Comparison of ENCODE assay signal across 8 cellular contexts in the genomic region with DNA sequence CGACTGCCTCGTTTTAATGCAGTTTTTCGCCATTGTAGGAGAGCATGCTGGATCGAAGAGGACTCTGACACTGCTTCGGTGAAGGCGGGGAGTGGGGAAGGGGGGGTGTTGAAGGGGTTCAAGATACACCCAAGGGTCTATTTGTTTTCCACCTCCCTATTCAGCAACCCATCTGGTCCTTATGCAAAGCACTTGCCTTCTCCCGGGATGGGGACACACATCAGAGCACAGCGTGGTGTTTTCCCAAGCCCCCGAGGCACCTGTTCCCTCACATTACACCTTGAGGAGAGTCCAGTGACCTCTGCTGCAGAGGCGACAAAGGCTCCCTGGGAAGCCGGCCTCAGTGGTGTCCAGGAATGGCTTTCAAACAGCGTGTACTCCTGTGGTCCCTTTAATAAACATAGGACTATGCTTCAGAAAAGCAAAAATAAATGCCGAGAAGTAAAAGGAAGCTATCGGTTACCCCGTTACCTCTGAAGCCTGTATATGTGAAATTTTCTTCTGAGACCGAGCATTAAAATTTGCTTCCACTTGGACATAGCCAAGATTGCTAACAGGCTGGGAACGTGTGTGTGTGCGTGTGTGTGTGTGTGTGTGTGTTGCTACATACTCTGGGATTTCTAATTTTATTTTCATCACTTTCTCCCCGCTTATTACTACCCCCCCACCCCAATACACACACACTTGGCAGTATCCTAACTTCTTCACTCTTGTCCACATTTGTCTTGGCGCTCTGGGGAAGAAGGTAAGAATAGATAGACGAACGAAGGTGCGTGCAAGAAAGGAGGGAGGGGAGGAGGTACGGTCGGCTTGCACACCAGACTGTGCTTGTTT. TPM values are rescaled to one million over a fixed set of nuclear protein-coding genes. Genes with fewer than 3 reads are reported as not detected.
DNase-seq lines count a peak whose midpoint lies in the region; ATAC-seq, FAIRE-seq and TF ChIP-seq lines count a peak whose summit lies in the region.

No MANE protein-coding gene starts in this region.

- no peaks in the 10 kb centered on the region for H3K36me3 ChIP-seq in GM12878 (ENCODE audit: control insufficient read depth in 2 of 2, insufficient read depth in 2 of 2, low read length in 1 of 2)

- FAIRE-seq in GM12878 (lab: Jason Lieb, UNC), result peak; percentile 81

- in situ Hi-C loops in GM12878 (cut with MboI), result no loop called here

- RAD21 ChIA-PET in GM12878 (lab: Charles Lee; ENCODE audit: unreplicated experiment), result interaction anchor here (0.8 kb wide), 1 partner anchor 155 kb away, joined by 3 read pairs; no protein-coding TSS in a partner anchor

- H3K9me3 Mint-ChIP-seq in stimulated activated naive CD8-positive, alpha-beta T cell treated with anti-CD3 and anti-CD28 coated beads, Interleukin-15, Interleukin-2, amounts not matched to agents 100 ng/mL and 50 ng/mL, for 24 hours, result no peaks in the 10 kb centered on the region

- peak; percentile 41 for DNase-seq in Kasumi-1 (lab: John Stamatoyannopoulos, UW)
- no peak for DNase-seq in GM12878 (ENCODE audit: low read depth, low spot score)
- peak; percentile 62 for DNase-seq in iris pigment epithelial cell (ENCODE audit: low read depth)
- no peak for DNase-seq in NCI-H226
- DNase-seq in A172 (ENCODE audit: low spot score), result no peak
- DNase-seq in NCI-H446 (lab: John Stamatoyannopoulos, UW), result no peak

- SMC1A ChIA-PET in GM12878 (lab: Charles Lee; ENCODE audit: uncharacterized antibody, unreplicated experiment), result interaction anchor here (0.6 to 1.0 kb wide), 4 partner anchors 22 to 194 kb away, joined by 3 read pairs; no protein-coding TSS in a partner anchor

- TF ChIP-seq POLR2A in GM12878 (IDR thresholded peaks at IDR 0.05; ENCODE audit: low read depth, low read length), result no peak

- TF ChIP-seq CTCF in GM12878 (IDR thresholded peaks at IDR 0.05 in 2 of 3, conservative IDR thresholded peaks at IDR 0.05 in 1 of 3; ENCODE audit: control insufficient read depth in 2 of 3, extremely low read depth in 1 of 3, insufficient read depth in 1 of 3, low read depth in 3 of 3, low read length in 3 of 3), result no peak

- peak; percentile 6; the same call in 2 of the 3 replicates for ATAC-seq in GM12878

- no peaks in the 10 kb centered on the region for H3K9me3 ChIP-seq in GM12878 (replicated peaks; ENCODE audit: control insufficient read depth, insufficient read depth, low read length)

- H3K79me2 ChIP-seq in GM12878 (ENCODE audit: control insufficient read depth, insufficient read depth, low read length), result no peaks in the 10 kb centered on the region

- intact Hi-C loops in GM12878 (cut with micrococcal nuclease; ENCODE audit: unreplicated experiment), result loop anchor here (5.0 kb wide), 2 partner anchors 92 to 312 kb away; partner anchors contain the start of gene BBX

- peak overlapping the region; percentile 82 for H3K4me2 ChIP-seq in GM12878 (ENCODE audit: control insufficient read depth, insufficient read depth)

- no peak for TF ChIP-seq RAD21 in GM12878 (IDR thresholded peaks at IDR 0.05; ENCODE audit: insufficient read depth, low read depth, low read length)

- BruUV-seq in GM12878 (replicated peaks; lab: Mats Ljungman, UMichigan), result no TSS peak

- H3K4me1 ChIP-seq in GM12878 (ENCODE audit: control insufficient read depth, insufficient read depth, low read length), result no peaks in the 10 kb centered on the region; the same call in 1 of the 2 replicates

- no peak overlapping the region for H3K9ac ChIP-seq in GM12878 (ENCODE audit: control insufficient read depth, insufficient read depth, low read length)

- H3K4me3 Mint-ChIP-seq in stimulated activated naive CD8-positive, alpha-beta T cell treated with anti-CD3 and anti-CD28 coated beads, Interleukin-15, Interleukin-2, amounts not matched to agents 100 ng/mL and 50 ng/mL, for 24 hours, result peak overlapping the region; percentile 84

- no peaks in the 10 kb centered on the region for H4K20me1 ChIP-seq in GM12878 (ENCODE audit: control insufficient read depth, insufficient read depth)

- H3K27ac ChIP-seq in GM12878 (ENCODE audit: control insufficient read depth, insufficient read depth), result no peak overlapping the region

- no peak for TF ChIP-seq EP300 in GM12878 (IDR thresholded peaks at IDR 0.05; ENCODE audit: borderline replicate concordance in 1 of 2, control insufficient read depth in 1 of 2, low read depth in 2 of 2, low read length in 2 of 2)

- no peaks in the 10 kb centered on the region for H3K36me3 Mint-ChIP-seq in stimulated activated naive CD8-positive, alpha-beta T cell treated with anti-CD3 and anti-CD28 coated beads, Interleukin-15, Interleukin-2, amounts not matched to agents 100 ng/mL and 50 ng/mL, for 24 hours (ENCODE audit: low read depth)

- peaks cover 0 to 3% of the 10 kb centered on the region in 2 experiments; a peak in 3 of 4 replicates for H3K27me3 ChIP-seq in GM12878 (replicated peaks in 1 of 2; ENCODE audit: control insufficient read depth in 2 of 2, insufficient read depth in 2 of 2, low read length in 1 of 2)

- CTCF ChIA-PET in GM12878 (lab: Yijun Ruan, JAX), result interaction anchor here (0.6 to 1.9 kb wide), 10 partner anchors 9 to 258 kb away, joined by 3 to 13 read pairs (median 4); no protein-coding TSS in a partner anchor

- POLR2A ChIA-PET in GM12878 (lab: Charles Lee), result interaction anchor here (0.6 kb wide), 2 partner anchors 213 to 253 kb away, joined by 4 read pairs; no protein-coding TSS in a partner anchor

- peaks cover 17% of the 10 kb centered on the region for H3K27me3 Mint-ChIP-seq in stimulated activated naive CD8-positive, alpha-beta T cell treated with anti-CD3 and anti-CD28 coated beads, Interleukin-15, Interleukin-2, amounts not matched to agents 100 ng/mL and 50 ng/mL, for 24 hours

- H3K27ac Mint-ChIP-seq in stimulated activated naive CD8-positive, alpha-beta T cell treated with anti-CD3 and anti-CD28 coated beads, Interleukin-15, Interleukin-2, amounts not matched to agents 100 ng/mL and 50 ng/mL, for 24 hours, result peak overlapping the region; percentile 59

- WGBS in GM12878 (ENCODE audit: insufficient coverage, insufficient replicate concordance, low lambda C conversion rate, missing lambda C conversion rate), result 6% methylated on average over 23 of the region's 25 CpGs

- H3K4me1 Mint-ChIP-seq in stimulated activated naive CD8-positive, alpha-beta T cell treated with anti-CD3 and anti-CD28 coated beads, Interleukin-15, Interleukin-2, amounts not matched to agents 100 ng/mL and 50 ng/mL, for 24 hours (ENCODE audit: low read depth), result peaks cover 26% of the 10 kb centered on the region

- peak overlapping the region; percentile 76 for H2AFZ ChIP-seq in GM12878 (ENCODE audit: control insufficient read depth, low read depth, low read length)

- H3K4me3 ChIP-seq in GM08714 (ENCODE audit: low read length) (peak overlapping the region; percentile 84; the same call in 1 of the 2 replicates), GM12878 (peak overlapping the region; percentile 77)

TF ChIP-seq in GM12878, 131 proteins besides CTCF, POLR2A, EP300 and RAD21:
- no peak for TF ChIP-seq BCLAF1 (IDR thresholded peaks at IDR 0.05)
- TF ChIP-seq, protein P1, sequence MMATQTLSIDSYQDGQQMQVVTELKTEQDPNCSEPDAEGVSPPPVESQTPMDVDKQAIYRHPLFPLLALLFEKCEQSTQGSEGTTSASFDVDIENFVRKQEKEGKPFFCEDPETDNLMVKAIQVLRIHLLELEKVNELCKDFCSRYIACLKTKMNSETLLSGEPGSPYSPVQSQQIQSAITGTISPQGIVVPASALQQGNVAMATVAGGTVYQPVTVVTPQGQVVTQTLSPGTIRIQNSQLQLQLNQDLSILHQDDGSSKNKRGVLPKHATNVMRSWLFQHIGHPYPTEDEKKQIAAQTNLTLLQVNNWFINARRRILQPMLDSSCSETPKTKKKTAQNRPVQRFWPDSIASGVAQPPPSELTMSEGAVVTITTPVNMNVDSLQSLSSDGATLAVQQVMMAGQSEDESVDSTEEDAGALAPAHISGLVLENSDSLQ (IDR thresholded peaks at IDR 0.05), result no peak
- no peak for TF ChIP-seq NFXL1 (IDR thresholded peaks at IDR 0.05; ENCODE audit: borderline replicate concordance)

RNA-seq across cellular contexts. Expression of gene CCDC54, which starts 53.2 kb away (rescaled TPM):
- not detected in 2 replicates for total RNA-seq in GM12878 (2013; cell fraction: nucleolus; rRNA removed)
- not detected in 2 replicates for total RNA-seq in GM12878 (2014; rRNA removed)
- not detected in 2 replicates for total RNA-seq in GM12878 (2014; rRNA removed; fragmentation: Illumina TruSeq; extraction: Trizol)
- total RNA-seq in GM12878 (2021), result not detected in 2 replicates
- polyA plus RNA-seq in GM12878 (2011; ENCODE audit: low read depth), result not detected
- polyA plus RNA-seq in GM12878 (2011; rRNA removed), result not detected in 2 replicates
- not detected in 2 replicates for polyA plus RNA-seq in GM12878 (2011; cell fraction: cytosol; rRNA removed)
- polyA plus RNA-seq in GM12878 (2011; cell fraction: nucleus; rRNA removed), result not detected in 2 replicates
- not detected in 2 replicates for polyA plus RNA-seq in GM12878 (2012)
- not detected in 2 replicates for polyA plus RNA-seq in GM12878 (2014; fragmentation: Illumina TruSeq; extraction: Trizol)
- not detected for polyA plus RNA-seq in GM12878 (2014; fragmentation: Nextera tagmentation; extraction: Ambion mirVana)
- polyA plus RNA-seq in GM12878 (2014; rRNA removed), result not detected in 2 replicates
- polyA plus RNA-seq in GM12878 (2016; fragmentation: Nextera tagmentation; extraction: Ambion mirVana), result not detected
- polyA minus RNA-seq in GM12878 (2011; rRNA and poly(A)+ RNA removed), result not detected in 2 replicates
- not detected in 2 replicates for polyA minus RNA-seq in GM12878 (2011; cell fraction: cytosol; rRNA and poly(A)+ RNA removed)
- polyA minus RNA-seq in GM12878 (2011; cell fraction: nucleus; rRNA and poly(A)+ RNA removed), result not detected in 2 replicates
- total RNA-seq in A172 (2014; rRNA removed; shearing (Covaris generic)), result not detected in 2 replicates

Comparison
In these comparisons a context has a peak if more than half of its experiments do, and no peak if none do; other contexts are left out.
1. DNase-seq: peak in Kasumi-1 (2 of 2) and iris pigment epithelial cell (single experiment); none in GM12878 (single experiment), NCI-H226 (single experiment), A172 (single experiment) and NCI-H446 (0 of 2).